Comparison of ENCODE assay signal across 20 cellular contexts in genomic region chr20:31974975-31975481, GRCh38. TPM values are rescaled to one million over a fixed set of nuclear protein-coding genes. Genes with fewer than 3 reads are reported as not detected.
A peak's percentile ranks its signal among the peaks of the same experiment; 100 is the strongest.
DNase-seq lines count a peak whose midpoint lies in the region; ATAC-seq, FAIRE-seq and TF ChIP-seq lines count a peak whose summit lies in the region.
"Had no signal": no experiment of that assay in that cellular context is flagged by ENCODE, and none has a peak within 500 bp of the region (broad histone marks: within the 10 kb centered on the region; RNA-seq: fewer than 3 reads in every experiment).

No MANE protein-coding gene starts in this region.

- peak overlapping the region; percentile 70 for H3K27ac Mint-ChIP-seq in astrocyte (ENCODE audit: unreplicated experiment)

- no peaks in the 10 kb centered on the region for H3K79me2 ChIP-seq in astrocyte (ENCODE audit: insufficient read depth, low read length)
- H3K79me2 ChIP-seq: hepatocyte had no signal

- ATAC-seq in GM19035 (IDR thresholded peaks at IDR 0.05; ENCODE audit: unreplicated experiment) (no peak), heart right ventricle (no peak)
- ATAC-seq: GM12878; left colon; sciatic nerve; stimulated activated naive CD8-positive, alpha-beta T cell treated with anti-CD3 and anti-CD28 coated beads, Interleukin-15, Interleukin-2, amounts not matched to agents 100 U/mL and 50 U/mL, for 24 hours had no signal

- H2AFZ ChIP-seq in astrocyte (ENCODE audit: low read depth, low read length): no peak overlapping the region
- H2AFZ ChIP-seq: hepatocyte had no signal

- H3K27ac ChIP-seq in HUES48 (ENCODE audit: low read depth, low read length) (peak overlapping the region; percentile 83), astrocyte (ENCODE audit: low read depth, low read length) (no peak overlapping the region), heart right ventricle (no peak overlapping the region), brain microvascular endothelial cell (no peak overlapping the region)
- H3K27ac ChIP-seq: hepatocyte, tibial nerve had no signal

- H3K4me1 Mint-ChIP-seq in astrocyte (ENCODE audit: low read depth, unreplicated experiment): peaks cover 27% of the 10 kb centered on the region

- no peak overlapping the region for H3K4me2 ChIP-seq in astrocyte (ENCODE audit: low read length)
- H3K4me2 ChIP-seq: hepatocyte had no signal

- H3K27me3 ChIP-seq in HUES48 (ENCODE audit: control insufficient read depth, insufficient read depth, low read length): no peaks in the 10 kb centered on the region
- H3K27me3 ChIP-seq in astrocyte (ENCODE audit: insufficient read depth, low read length): peaks cover 37% of the 10 kb centered on the region
- H3K27me3 ChIP-seq in heart right ventricle: peaks cover 0 to 41% (median 16%) of the 10 kb centered on the region in 7 donors
- H3K27me3 ChIP-seq in brain microvascular endothelial cell (replicated peaks): peaks cover 13% of the 10 kb centered on the region

- H3K4me3 ChIP-seq in HUES48 (ENCODE audit: low read depth, low read length) (0 out of 2 replicates have a peak overlapping the region, but pooled peaks have one; percentile 2), astrocyte (ENCODE audit: insufficient read depth, low read depth, low read length) (no peak overlapping the region), heart right ventricle (no peak overlapping the region), brain microvascular endothelial cell (ENCODE audit: low read depth, low read length) (no peak overlapping the region)
- H3K4me3 ChIP-seq: GM12878, hepatocyte, tibial nerve had no signal

- peaks cover 16% of the 10 kb centered on the region for H3K4me1 ChIP-seq in HUES48 (ENCODE audit: control insufficient read depth, insufficient read depth, low read length)
- no peaks in the 10 kb centered on the region for H3K4me1 ChIP-seq in astrocyte (ENCODE audit: insufficient read depth, low read length)
- no peaks in the 10 kb centered on the region for H3K4me1 ChIP-seq in heart right ventricle

- 19 to 33% methylated on average over 10 of the region's 10 CpGs for WGBS in heart right ventricle, 2 donors

- peaks cover 23% of the 10 kb centered on the region for H3K27me3 Mint-ChIP-seq in astrocyte (ENCODE audit: low read depth, unreplicated experiment)

- TF ChIP-seq CTCF in astrocyte (IDR thresholded peaks at IDR 0.05; ENCODE audit: insufficient read depth, low read depth, low read length) (no peak), heart right ventricle (IDR thresholded peaks at IDR 0.05) (no peak), brain microvascular endothelial cell (IDR thresholded peaks at IDR 0.05; ENCODE audit: low read depth, low read length, missing control alignments) (no peak)

- DNase-seq in Caki2 (ENCODE audit: low read depth) (peak; percentile 77), astrocyte (ENCODE audit: low read depth) (no peak), left kidney (ENCODE audit: low read depth, low spot score) (peak; percentile 95), heart right ventricle (no peak), brain microvascular endothelial cell (no peak), dedifferentiated amniotic fluid mesenchymal stem cell (ENCODE audit: extremely low spot score) (no peak)
- DNase-seq: activated CD4-positive, alpha-beta T cell treated with anti-CD3 and anti-CD28 coated beads, Interleukin-2, amount 50 U/mL, for 4 hours; activated naive CD4-positive, alpha-beta T cell treated with Interleukin-2 at 50 U/mL for 16 hours; anterior cingulate cortex; GDM1; Karpas-422; left colon; stimulated activated naive CD8-positive, alpha-beta T cell treated with anti-CD3 and anti-CD28 coated beads, Interleukin-15, Interleukin-2, amounts not matched to agents 100 U/mL and 50 U/mL, for 24 hours had no signal

- in situ Hi-C loops in Caki2 (cut with HindIII; ENCODE audit: low pct_unique_long_range_greater_than_20kb, low sequenced_read_pairs): no loop called here
- in situ Hi-C loops in brain microvascular endothelial cell (cut with HindIII; ENCODE audit: low pct_ligation_motif_present, low sequenced_read_pairs): no loop called here

- FAIRE-seq in astrocyte (lab: Jason Lieb, UNC): no peak
- FAIRE-seq: GM12878 had no signal

- H4K20me1 ChIP-seq in astrocyte (ENCODE audit: insufficient read depth, low read length): no peaks in the 10 kb centered on the region

- H3K9me3 Mint-ChIP-seq in astrocyte (ENCODE audit: unreplicated experiment): peaks cover 6% of the 10 kb centered on the region

- no peaks in the 10 kb centered on the region for H3K36me3 ChIP-seq in HUES48 (ENCODE audit: control insufficient read depth, insufficient read depth, low read length)
- no peaks in the 10 kb centered on the region for H3K36me3 ChIP-seq in astrocyte (ENCODE audit: insufficient read depth, low read length)
- no peaks in the 10 kb centered on the region for H3K36me3 ChIP-seq in heart right ventricle
- no peaks in the 10 kb centered on the region for H3K36me3 ChIP-seq in brain microvascular endothelial cell (replicated peaks)
- H3K36me3 ChIP-seq: tibial nerve had no signal

- no peaks in the 10 kb centered on the region for H3K9me3 ChIP-seq in HUES48 (ENCODE audit: control insufficient read depth, insufficient read depth, low read length)
- H3K9me3 ChIP-seq in astrocyte (ENCODE audit: insufficient read depth, low read depth, low read length): no peaks in the 10 kb centered on the region
- H3K9me3 ChIP-seq in heart right ventricle: no peaks in the 10 kb centered on the region
- H3K9me3 ChIP-seq: tibial nerve had no signal

- H3K36me3 Mint-ChIP-seq in astrocyte (ENCODE audit: low read depth, unreplicated experiment): no peaks in the 10 kb centered on the region

- intact Hi-C loops in heart right ventricle (cut with DNase I): no loop called here

- no peak overlapping the region for H3K4me3 Mint-ChIP-seq in astrocyte (ENCODE audit: unreplicated experiment)

- H3K9ac ChIP-seq in HUES48 (ENCODE audit: low read depth, low read length) (no peak overlapping the region), astrocyte (ENCODE audit: low read length) (no peak overlapping the region)

RNA-seq across cellular contexts. Expression of gene XKR7, which starts 7.1 kb away (rescaled TPM):
- total RNA-seq in Caki2 (2014; rRNA removed; shearing (Covaris generic); ENCODE audit: low replicate concordance): 8.1 and 9.7 TPM in 2 replicates
- total RNA-seq in astrocyte: 0.36 and 0.48 TPM in 2 replicates
- total RNA-seq in heart right ventricle: not detected
- not detected for polyA plus RNA-seq in heart right ventricle
- total RNA-seq: GM12878, sciatic nerve, tibial nerve had no signal
- polyA plus RNA-seq: GM12878, hepatocyte had no signal

RNA-seq across cellular contexts. Expression of gene PDRG1, which starts 23.2 kb away (rescaled TPM):
- 50.9 and 55.6 TPM in 2 replicates for total RNA-seq in Caki2 (2014; rRNA removed; shearing (Covaris generic); ENCODE audit: low replicate concordance)
- 16.2 and 20.6 TPM in 2 replicates for total RNA-seq in astrocyte
- 10 to 100 TPM in 1 of 10 donors, 1 to 10 TPM in 9; 6.4 to 10.7 (median 7.5) TPM for total RNA-seq in heart right ventricle
- polyA plus RNA-seq in heart right ventricle: 10 to 100 TPM in 1 of 2 donors, 1 to 10 TPM in 1; 7.3 to 12.8 TPM

RNA-seq across cellular contexts. Expression of gene CCM2L, which starts 35.2 kb away (rescaled TPM):
- 21.5 and 29.4 TPM in 2 replicates for total RNA-seq in Caki2 (2014; rRNA removed; shearing (Covaris generic); ENCODE audit: low replicate concordance)
- total RNA-seq in astrocyte (0.11 TPM in 1 of 2 replicates, not detected in the other), heart right ventricle (10 to 100 TPM in 1 of 10 donors, 1 to 10 TPM in 9; 4.9 to 10.7 (median 7.4) TPM)
- 10 to 100 TPM; 12.9 to 26.8 TPM for polyA plus RNA-seq in heart right ventricle
- total RNA-seq: chondrocyte, GM12878 had no signal
- polyA plus RNA-seq: GM12878 had no signal

Comparison
In these comparisons a context has a peak if more than half of its experiments do, and no peak if none do; other contexts are left out.
1. DNase-seq: peak in Caki2 (single experiment) and left kidney (single experiment); none in astrocyte (single experiment), heart right ventricle (0 of 2), brain microvascular endothelial cell (single experiment) and dedifferentiated amniotic fluid mesenchymal stem cell (single experiment).